9 cellular contexts compared by ENCODE assay signal in genomic region chr2:45637440-45637839, GRCh38. TPM values are rescaled to one million over a fixed set of nuclear protein-coding genes. Genes with fewer than 3 reads are reported as not detected.
A peak's percentile ranks its signal among the peaks of the same experiment; 100 is the strongest.
DNase-seq lines count a peak whose midpoint lies in the region; ATAC-seq and TF ChIP-seq lines count a peak whose summit lies in the region.
"Had no signal": no experiment of that assay in that cellular context is flagged by ENCODE, and none has a peak within 500 bp of the region (broad histone marks: within the 10 kb centered on the region; RNA-seq: fewer than 3 reads in every experiment).

No MANE protein-coding gene starts in this region.

- no peaks in the 10 kb centered on the region for H3K9me3 ChIP-seq in Peyer's patch

- POLR2A ChIA-PET in activated CD8-positive, alpha-beta T cell treated with anti-CD3 and anti-CD28 coated beads for 36 hours (lab: Charles Lee), result no interaction called here

- H3K27me3 Mint-ChIP-seq in activated CD8-positive, alpha-beta T cell treated with anti-CD3 and anti-CD28 coated beads for 36 hours, result peaks cover 22% of the 10 kb centered on the region

- H3K36me3 Mint-ChIP-seq in activated CD8-positive, alpha-beta T cell treated with anti-CD3 and anti-CD28 coated beads for 36 hours (ENCODE audit: low read depth), result no peaks in the 10 kb centered on the region

- ATAC-seq in GM19351 (IDR thresholded peaks at IDR 0.05; ENCODE audit: unreplicated experiment) (peak; percentile 80), HG03432 (IDR thresholded peaks at IDR 0.05; ENCODE audit: unreplicated experiment) (peak; percentile 70), GM18873 (IDR thresholded peaks at IDR 0.05; ENCODE audit: low FRiP score, unreplicated experiment) (no peak)
- ATAC-seq in activated CD8-positive, alpha-beta T cell treated with anti-CD3 and anti-CD28 coated beads for 36 hours, result peak; percentile 34
- ATAC-seq: left lobe of liver had no signal

- H3K9me3 Mint-ChIP-seq in activated CD8-positive, alpha-beta T cell treated with anti-CD3 and anti-CD28 coated beads for 36 hours, result no peaks in the 10 kb centered on the region

- H3K4me3 ChIP-seq in skeletal muscle cell (ENCODE audit: low read depth, low read length) (no peak overlapping the region), Peyer's patch (no peak overlapping the region)

- H3K27ac ChIP-seq in Peyer's patch, result no peak overlapping the region

- intact Hi-C loops in activated CD8-positive, alpha-beta T cell treated with anti-CD3 and anti-CD28 coated beads for 36 hours (cut with micrococcal nuclease), result no loop called here

- no peak for TF ChIP-seq POLR2A in Peyer's patch (IDR thresholded peaks at IDR 0.05)

- CTCF ChIA-PET in activated CD8-positive, alpha-beta T cell treated with anti-CD3 and anti-CD28 coated beads for 36 hours (lab: Charles Lee), result no interaction called here

- H3K4me1 Mint-ChIP-seq in activated CD8-positive, alpha-beta T cell treated with anti-CD3 and anti-CD28 coated beads for 36 hours (ENCODE audit: low read depth), result no peaks in the 10 kb centered on the region

- H3K27me3 ChIP-seq in Peyer's patch, result no peaks in the 10 kb centered on the region

- no peaks in the 10 kb centered on the region for H3K36me3 ChIP-seq in Peyer's patch

- H3K4me1 ChIP-seq in Peyer's patch, result no peaks in the 10 kb centered on the region

- no peak overlapping the region for H3K27ac Mint-ChIP-seq in activated CD8-positive, alpha-beta T cell treated with anti-CD3 and anti-CD28 coated beads for 36 hours

- no peak overlapping the region for H3K4me3 Mint-ChIP-seq in activated CD8-positive, alpha-beta T cell treated with anti-CD3 and anti-CD28 coated beads for 36 hours

- TF ChIP-seq CTCF in activated CD8-positive, alpha-beta T cell treated with anti-CD3 and anti-CD28 coated beads for 36 hours (IDR thresholded peaks at IDR 0.05), result no peak
- no peak for TF ChIP-seq CTCF in Peyer's patch (IDR thresholded peaks at IDR 0.05)

- peak; percentile 14 for DNase-seq in activated CD8-positive, alpha-beta T cell treated with anti-CD3 and anti-CD28 coated beads for 36 hours
- DNase-seq in skeletal muscle cell (ENCODE audit: low read depth), result peak; percentile 63
- DNase-seq in Peyer's patch, result no peak
- DNase-seq in central memory CD4-positive, alpha-beta T cell, result no peak
- no peak for DNase-seq in effector CD8-positive, alpha-beta T cell (lab: John Stamatoyannopoulos, UW)

RNA-seq across cellular contexts. Expression of gene PRKCE, which starts 14.0 kb away (rescaled TPM):
- 10 to 100 TPM; 11.5 to 11.9 TPM for total RNA-seq in activated CD8-positive, alpha-beta T cell treated with anti-CD3 and anti-CD28 coated beads for 36 hours
- 10 to 100 TPM; 20.0 to 29.7 (median 25.2) TPM for total RNA-seq in Peyer's patch

RNA-seq across cellular contexts. Expression of gene SRBD1, which starts 26.4 kb away (rescaled TPM):
- total RNA-seq in activated CD8-positive, alpha-beta T cell treated with anti-CD3 and anti-CD28 coated beads for 36 hours, result 10 to 100 TPM; 14.8 to 21.7 TPM
- 10 to 100 TPM; 14.9 to 32.2 (median 22.5) TPM for total RNA-seq in Peyer's patch

Comparison
In these comparisons a context has a peak if more than half of its experiments do, and no peak if none do; other contexts are left out.
1. DNase-seq: peak in activated CD8-positive, alpha-beta T cell treated with anti-CD3 and anti-CD28 coated beads for 36 hours (single experiment) and skeletal muscle cell (single experiment); none in Peyer's patch (0 of 3), central memory CD4-positive, alpha-beta T cell (single experiment) and effector CD8-positive, alpha-beta T cell (single experiment).